ENCODE assay signal across 31 cellular contexts in the genomic region with DNA sequence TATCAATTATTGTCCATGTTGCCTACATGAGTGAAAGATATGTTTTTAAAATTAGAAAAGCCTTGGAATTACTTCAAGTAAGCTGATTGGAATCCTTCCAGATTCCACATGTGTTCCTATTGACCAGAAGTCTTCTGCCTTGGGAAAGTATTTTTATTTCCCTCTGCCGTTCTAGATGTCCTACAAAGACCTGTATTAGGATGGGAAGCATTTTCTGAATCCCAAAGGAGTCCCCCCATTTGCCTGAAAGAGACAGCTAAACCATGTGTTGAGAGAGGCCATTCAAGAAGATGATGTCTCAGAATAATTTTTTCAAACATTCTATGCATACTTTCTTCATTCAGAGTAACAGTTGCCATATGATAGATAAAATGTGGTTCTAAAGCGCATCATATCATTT. TPM values are rescaled to one million over a fixed set of nuclear protein-coding genes. Genes with fewer than 3 reads are reported as not detected.
DNase-seq lines count a peak whose midpoint lies in the region; ATAC-seq and TF ChIP-seq lines count a peak whose summit lies in the region.
"Had no signal": no experiment of that assay in that cellular context is flagged by ENCODE, and none has a peak within 500 bp of the region (broad histone marks: within the 10 kb centered on the region; RNA-seq: fewer than 3 reads in every experiment).

No MANE protein-coding gene starts in this region.

- 35% methylated on average over 2 of the region's 2 CpGs for WGBS in right cardiac atrium

- DNase-seq in left ventricle myocardium superior (no peak), right cardiac atrium (no peak), adipocyte (ENCODE audit: low read depth) (peak; percentile 56), fibroblast of villous mesenchyme (ENCODE audit: low read depth) (peak; percentile 45), pons (ENCODE audit: low spot score) (no peak), posterior vena cava (ENCODE audit: low spot score) (no peak)
- DNase-seq: activated CD4-positive, alpha-beta memory T cell treated with anti-CD3 and anti-CD28 coated beads, Interleukin-2, amount 10 ng/mL, durations not matched to agents 7 days and 5 days; activated CD4-positive, alpha-beta T cell treated with anti-CD3 and anti-CD28 coated beads for 1 hour; activated CD8-positive, alpha-beta memory T cell treated with anti-CD3 and anti-CD28 coated beads, Interleukin-2, amount 50 U/mL, for 48 hours; activated naive CD4-positive, alpha-beta T cell treated with anti-CD3 and anti-CD28 coated beads, Interleukin-2, amount 10 ng/mL, durations not matched to agents 7 days and 5 days; colonic mucosa; effector CD8-positive, alpha-beta T cell; foreskin melanocyte; hippocampal formation; Kasumi-1; MV-4-11; NCI-H1436; NCI-H226; NCI-H526 treated with DMSO at 0.1 percent for 48 hours; PC-9; posterior cingulate gyrus; SHP77; stimulated activated CD4-positive, alpha-beta T cell treated with anti-CD3 and anti-CD28 coated beads, Interleukin-4, amount 100 ng/mL, for 1 hour; thyroid gland had no signal

- H3K9ac ChIP-seq in adipocyte (ENCODE audit: low read length), result peak overlapping the region; percentile 14
- H3K9ac ChIP-seq: BLaER1 had no signal

- no peaks in the 10 kb centered on the region for H3K27me3 ChIP-seq in right cardiac atrium (ENCODE audit: control insufficient read depth, insufficient read depth)
- H3K27me3 ChIP-seq in adipocyte (replicated peaks; ENCODE audit: control insufficient read depth, insufficient read depth, low read length), result no peaks in the 10 kb centered on the region
- H3K27me3 ChIP-seq: BLaER1, colonic mucosa, thyroid gland, vagina had no signal

- H3K4me3 ChIP-seq in right cardiac atrium (ENCODE audit: low read length) (no peak overlapping the region), adipocyte (ENCODE audit: low read length) (no peak overlapping the region), fibroblast of villous mesenchyme (ENCODE audit: low read depth, low read length) (no peak overlapping the region)
- H3K4me3 ChIP-seq: BLaER1, colonic mucosa, HAP-1, PC-9, thyroid gland, vagina had no signal

- no peak overlapping the region for H3K27ac ChIP-seq in right cardiac atrium (ENCODE audit: low read length)
- H3K27ac ChIP-seq: BLaER1, colonic mucosa, PC-9, thyroid gland, vagina had no signal

- TF ChIP-seq CTCF in fibroblast of villous mesenchyme (IDR thresholded peaks at IDR 0.05; ENCODE audit: insufficient read depth, low read depth, low read length), result no peak

- H3K9me3 ChIP-seq in right cardiac atrium (ENCODE audit: control insufficient read depth, low read length) (no peaks in the 10 kb centered on the region), adipocyte (ENCODE audit: control insufficient read depth, low read length) (no peaks in the 10 kb centered on the region)
- H3K9me3 ChIP-seq: colonic mucosa, HAP-1, thyroid gland, vagina had no signal

- peak; percentile 38 for ATAC-seq in left ventricle myocardium superior
- ATAC-seq in right cardiac atrium, result no peak
- ATAC-seq in HG02840 (IDR thresholded peaks at IDR 0.05; ENCODE audit: low FRiP score, unreplicated experiment), result no peak
- ATAC-seq in GM19452 (IDR thresholded peaks at IDR 0.05; ENCODE audit: unreplicated experiment), result no peak
- ATAC-seq: activated T-helper 17 cell treated with anti-CD3 and anti-CD28 coated beads, Interleukin-2, amount 50 U/mL, for 72 hours; sciatic nerve had no signal

- intact Hi-C loops in left ventricle myocardium superior (cut with micrococcal nuclease), result no loop called here
- intact Hi-C loops in right cardiac atrium (cut with DNase I), result no loop called here
- intact Hi-C loops in posterior vena cava (cut with DNase I), result no loop called here

- H3K36me3 ChIP-seq in adipocyte (ENCODE audit: control insufficient read depth, insufficient read depth, low read length, severe bottlenecking), result no peaks in the 10 kb centered on the region
- H3K36me3 ChIP-seq: BLaER1, colonic mucosa, HAP-1, thyroid gland, vagina had no signal

- H3K4me1 ChIP-seq in right cardiac atrium (ENCODE audit: control insufficient read depth, insufficient read depth, low read length), result peaks cover 4% of the 10 kb centered on the region
- H3K4me1 ChIP-seq in adipocyte (ENCODE audit: control insufficient read depth, insufficient read depth, low read length), result peaks cover 53% of the 10 kb centered on the region
- H3K4me1 ChIP-seq: colonic mucosa, HAP-1, thyroid gland, vagina had no signal

RNA-seq across cellular contexts. Expression of a gene that starts 19.0 kb away (rescaled TPM):
- total RNA-seq in left ventricle myocardium superior (16.0 TPM), right cardiac atrium (10 to 100 TPM; 10.3 to 16.3 (median 13.2) TPM), fibroblast of villous mesenchyme (137 and 177 TPM in 2 replicates), posterior vena cava (10 to 100 TPM; 29.8 to 30.0 TPM)
- polyA plus RNA-seq in right cardiac atrium, result 6.0 TPM

Comparison
In these comparisons a context has a peak if more than half of its experiments do, and no peak if none do; other contexts are left out.
1. DNase-seq: peak in adipocyte (single experiment) and fibroblast of villous mesenchyme (single experiment); none in left ventricle myocardium superior (single experiment), right cardiac atrium (0 of 3), pons (single experiment) and posterior vena cava (single experiment).